ENCODE assay signal across 13 cellular contexts in genomic region chr17:80845121-80845862, GRCh38.
A peak's percentile ranks its signal among the peaks of the same experiment; 100 is the strongest.
DNase-seq lines count a peak whose midpoint lies in the region; ATAC-seq, FAIRE-seq and TF ChIP-seq lines count a peak whose summit lies in the region.
"Had no signal": no experiment of that assay in that cellular context is flagged by ENCODE, and none has a peak within 500 bp of the region (broad histone marks: within the 10 kb centered on the region; RNA-seq: fewer than 3 reads in every experiment).

No MANE protein-coding gene starts in this region.

- no peak overlapping the region for H2BK120ac ChIP-seq in neuronal stem cell (ENCODE audit: low read depth, low read length)

- no peaks in the 10 kb centered on the region for H3K79me1 ChIP-seq in neuronal stem cell (ENCODE audit: low read depth, low read length)

- no CpG with 5 or more reads among the region's 27 CpGs for WGBS in neuronal stem cell (ENCODE audit: extremely low coverage in 2 of 2, insufficient read length in 2 of 2, insufficient replicate concordance in 1 of 2), 2 donors

- H3K4me3 Mint-ChIP-seq in T-helper 1 cell treated with Interleukin-12 subunit alpha and Interleukin-12 subunit beta and Interleukin-4 antibody, amounts not matched to agents 30 μg/mL and 1 μg/mL, for 36 hours: no peak overlapping the region
- no peak overlapping the region for H3K4me3 Mint-ChIP-seq in activated naive CD8-positive, alpha-beta T cell treated with anti-CD3 and anti-CD28 coated beads, Interleukin-2, amount 50 U/mL, for 24 hours

- H2AK5ac ChIP-seq in neuronal stem cell (ENCODE audit: low read depth, low read length): peak overlapping the region; percentile 47

- no peak overlapping the region for H2BK5ac ChIP-seq in neuronal stem cell (ENCODE audit: low read length)

- peaks cover 2 to 18% of the 10 kb centered on the region in 2 donors for H3K36me3 ChIP-seq in neuronal stem cell (replicated peaks in 1 of 2; ENCODE audit: control insufficient read depth in 2 of 2, insufficient read depth in 2 of 2, low read length in 2 of 2)

- H3K23ac ChIP-seq in neuronal stem cell (ENCODE audit: low read depth, low read length, poor library complexity): no peak overlapping the region

- no peak overlapping the region for H4K8ac ChIP-seq in neuronal stem cell (ENCODE audit: low read depth, low read length)

- H2BK15ac ChIP-seq in neuronal stem cell (ENCODE audit: low read length): no peak overlapping the region

- no peak for TF ChIP-seq POLR2A in GM12891 (IDR thresholded peaks at IDR 0.05; ENCODE audit: low read depth, low read length)

- H3K27me3 ChIP-seq in neuronal stem cell (ENCODE audit: control insufficient read depth in 3 of 3, insufficient read depth in 3 of 3, low read depth in 1 of 3, low read length in 3 of 3): no peaks in the 10 kb centered on the region
- H3K27me3 ChIP-seq: sigmoid colon had no signal

- H2BK12ac ChIP-seq in neuronal stem cell (ENCODE audit: low read length): no peak overlapping the region

- H3K4me1 ChIP-seq in neuronal stem cell (ENCODE audit: control insufficient read depth in 2 of 2, insufficient read depth in 1 of 2, low read depth in 1 of 2, low read length in 2 of 2): peaks cover 8 to 10% of the 10 kb centered on the region in 2 donors
- H3K4me1 ChIP-seq: Caco-2, sigmoid colon had no signal

- H3K9me3 Mint-ChIP-seq in T-helper 1 cell treated with Interleukin-12 subunit alpha and Interleukin-12 subunit beta and Interleukin-4 antibody, amounts not matched to agents 30 μg/mL and 1 μg/mL, for 36 hours: no peaks in the 10 kb centered on the region
- no peaks in the 10 kb centered on the region for H3K9me3 Mint-ChIP-seq in activated naive CD8-positive, alpha-beta T cell treated with anti-CD3 and anti-CD28 coated beads, Interleukin-2, amount 50 U/mL, for 24 hours

- H3K27me3 Mint-ChIP-seq in T-helper 1 cell treated with Interleukin-12 subunit alpha and Interleukin-12 subunit beta and Interleukin-4 antibody, amounts not matched to agents 30 μg/mL and 1 μg/mL, for 36 hours (ENCODE audit: low read depth): no peaks in the 10 kb centered on the region
- H3K27me3 Mint-ChIP-seq in activated naive CD8-positive, alpha-beta T cell treated with anti-CD3 and anti-CD28 coated beads, Interleukin-2, amount 50 U/mL, for 24 hours: no peaks in the 10 kb centered on the region

- H3K4ac ChIP-seq in neuronal stem cell (ENCODE audit: low read length): no peak overlapping the region

- no peak for FAIRE-seq in GM12891 (lab: Jason Lieb, UNC)

- H3K9ac ChIP-seq in neuronal stem cell (ENCODE audit: low read depth, low read length, poor library complexity): peak overlapping the region; percentile 64

- H3K4me3 ChIP-seq in neuronal stem cell (ENCODE audit: low read length in 2 of 2): no peak overlapping the region
- H3K4me3 ChIP-seq: sigmoid colon had no signal

- DNase-seq in T-helper 1 cell (no peak), NCI-H2171 (lab: John Stamatoyannopoulos, UW) (peak; percentile 67), neuronal stem cell (ENCODE audit: low spot score) (no peak), GM12891 (ENCODE audit: insufficient read length, low spot score) (no peak), MV-4-11 (lab: John Stamatoyannopoulos, UW) (no peak), superior temporal gyrus (ENCODE audit: extremely low spot score) (no peak)
- DNase-seq in activated naive CD8-positive, alpha-beta T cell treated with anti-CD3 and anti-CD28 coated beads, Interleukin-2, amount 50 U/mL, for 24 hours: no peak
- DNase-seq: Caco-2, NCI-H1048, NCI-H345, sigmoid colon had no signal

- H3K27ac Mint-ChIP-seq in T-helper 1 cell treated with Interleukin-12 subunit alpha and Interleukin-12 subunit beta and Interleukin-4 antibody, amounts not matched to agents 30 μg/mL and 1 μg/mL, for 36 hours: peak overlapping the region; percentile 90
- peak overlapping the region; percentile 57 for H3K27ac Mint-ChIP-seq in activated naive CD8-positive, alpha-beta T cell treated with anti-CD3 and anti-CD28 coated beads, Interleukin-2, amount 50 U/mL, for 24 hours

- peak overlapping the region; percentile 14 for H3K14ac ChIP-seq in neuronal stem cell (ENCODE audit: low read length)

- no peak for ATAC-seq in activated naive CD8-positive, alpha-beta T cell treated with anti-CD3 and anti-CD28 coated beads, Interleukin-2, amount 50 U/mL, for 24 hours

- no peak overlapping the region for H3K4me2 ChIP-seq in neuronal stem cell (ENCODE audit: insufficient read depth, low read length, poor library complexity, severe bottlenecking)

- H3K9me3 ChIP-seq in neuronal stem cell (replicated peaks in 1 of 2; ENCODE audit: control insufficient read depth in 2 of 2, insufficient read depth in 1 of 2, low read depth in 1 of 2, low read length in 2 of 2): no peaks in the 10 kb centered on the region
- H3K9me3 ChIP-seq: Caco-2, sigmoid colon had no signal

- H3K27ac ChIP-seq in neuronal stem cell (replicated peaks; ENCODE audit: low read length): no peak overlapping the region
- H3K27ac ChIP-seq: 22Rv1, sigmoid colon had no signal

- peaks cover 47% of the 10 kb centered on the region for H3K4me1 Mint-ChIP-seq in T-helper 1 cell treated with Interleukin-12 subunit alpha and Interleukin-12 subunit beta and Interleukin-4 antibody, amounts not matched to agents 30 μg/mL and 1 μg/mL, for 36 hours (ENCODE audit: low read depth)
- peaks cover 43% of the 10 kb centered on the region for H3K4me1 Mint-ChIP-seq in activated naive CD8-positive, alpha-beta T cell treated with anti-CD3 and anti-CD28 coated beads, Interleukin-2, amount 50 U/mL, for 24 hours

- H3K36me3 Mint-ChIP-seq in T-helper 1 cell treated with Interleukin-12 subunit alpha and Interleukin-12 subunit beta and Interleukin-4 antibody, amounts not matched to agents 30 μg/mL and 1 μg/mL, for 36 hours (ENCODE audit: low read depth): peaks cover 50% of the 10 kb centered on the region
- peaks cover 38% of the 10 kb centered on the region for H3K36me3 Mint-ChIP-seq in activated naive CD8-positive, alpha-beta T cell treated with anti-CD3 and anti-CD28 coated beads, Interleukin-2, amount 50 U/mL, for 24 hours (ENCODE audit: low read depth)

- H4K91ac ChIP-seq in neuronal stem cell (ENCODE audit: low read depth, low read length, poor library complexity): peak overlapping the region; percentile 43

- H3K18ac ChIP-seq in neuronal stem cell (ENCODE audit: low read length): peak overlapping the region; percentile 79

- no peak overlapping the region for H2AFZ ChIP-seq in neuronal stem cell (ENCODE audit: low read length)

TF ChIP-seq in GM12891, 5 proteins besides CTCF, POLR2A, EP300 and RAD21:
- TF ChIP-seq PAX5 (IDR thresholded peaks at IDR 0.05; ENCODE audit: insufficient read depth, low read length, severe bottlenecking): no peak
- TF ChIP-seq SPI1 (IDR thresholded peaks at IDR 0.05; ENCODE audit: low read depth, low read length): no peak
- no peak for TF ChIP-seq TAF1 (IDR thresholded peaks at IDR 0.05; ENCODE audit: low read depth, low read length)
- no peak for TF ChIP-seq POLR2AphosphoS5 (IDR thresholded peaks at IDR 0.05; ENCODE audit: low read depth, low read length)
- no peak for TF ChIP-seq POU2F2 (IDR thresholded peaks at IDR 0.05; ENCODE audit: low read depth, low read length)
TF ChIP-seq in GM12891: peak in this region for 0.
